8 cellular contexts compared by ENCODE assay signal in the genomic region with DNA sequence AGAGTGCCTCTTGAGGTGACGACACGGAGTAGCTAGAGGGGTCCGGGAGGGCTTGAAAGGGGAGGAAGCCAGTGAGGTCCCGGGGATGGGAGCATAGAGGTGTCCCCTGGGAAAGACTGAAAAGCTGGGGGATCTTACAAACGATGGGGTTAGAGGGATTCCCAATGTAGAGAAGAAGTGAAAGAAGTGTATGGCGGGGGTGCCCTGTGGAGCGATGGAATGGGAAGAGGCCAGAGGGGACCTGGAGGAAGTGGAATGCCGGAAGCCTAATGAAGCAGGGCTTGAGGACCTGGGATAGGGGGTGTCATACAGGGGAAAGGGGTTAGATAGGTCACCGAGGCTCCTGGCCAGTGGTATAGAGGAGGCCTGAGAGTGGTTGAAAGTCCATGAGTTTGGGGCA. TPM values are rescaled to one million over a fixed set of nuclear protein-coding genes. Genes with fewer than 3 reads are reported as not detected.
DNase-seq lines count a peak whose midpoint lies in the region; ATAC-seq and TF ChIP-seq lines count a peak whose summit lies in the region.

No MANE protein-coding gene starts in this region.

- H3K4me1 Mint-ChIP-seq in CD4-positive, CD25-positive, alpha-beta regulatory T cell, result peaks cover 0 to 48% (median 24%) of the 10 kb centered on the region in 4 donors
- H3K4me1 Mint-ChIP-seq in nephron progenitor cell, result peaks cover 64% of the 10 kb centered on the region

- H3K27ac ChIP-seq in CD4-positive, CD25-positive, alpha-beta regulatory T cell (ENCODE audit: insufficient read depth, low read length, poor library complexity, severe bottlenecking), result peak overlapping the region; percentile 78
- H3K27ac ChIP-seq in effector memory CD4-positive, alpha-beta T cell (ENCODE audit: insufficient read depth, low read length, poor library complexity, severe bottlenecking), result peak overlapping the region; percentile 73

- no peaks in the 10 kb centered on the region for H3K27me3 ChIP-seq in CD4-positive, CD25-positive, alpha-beta regulatory T cell (ENCODE audit: control insufficient read depth, insufficient read depth, low read length)
- no peaks in the 10 kb centered on the region for H3K27me3 ChIP-seq in effector memory CD4-positive, alpha-beta T cell (replicated peaks; ENCODE audit: control insufficient read depth, insufficient read depth, low read length, poor library complexity, severe bottlenecking)

- H3K9me3 ChIP-seq in CD4-positive, CD25-positive, alpha-beta regulatory T cell (ENCODE audit: control insufficient read depth in 2 of 2, low read length in 2 of 2), result no peaks in the 10 kb centered on the region
- no peaks in the 10 kb centered on the region for H3K9me3 ChIP-seq in effector memory CD4-positive, alpha-beta T cell (ENCODE audit: control insufficient read depth, low read length)

- no peaks in the 10 kb centered on the region for H3K36me3 ChIP-seq in CD4-positive, CD25-positive, alpha-beta regulatory T cell (ENCODE audit: control insufficient read depth, insufficient read depth, low read length)
- H3K36me3 ChIP-seq in effector memory CD4-positive, alpha-beta T cell (ENCODE audit: control insufficient read depth, insufficient read depth, low read length), result no peaks in the 10 kb centered on the region

- peaks cover 4% of the 10 kb centered on the region for H3K36me3 Mint-ChIP-seq in CD4-positive, CD25-positive, alpha-beta regulatory T cell
- peaks cover 4% of the 10 kb centered on the region for H3K36me3 Mint-ChIP-seq in nephron progenitor cell (ENCODE audit: low read depth)

- no peaks in the 10 kb centered on the region for H3K27me3 Mint-ChIP-seq in CD4-positive, CD25-positive, alpha-beta regulatory T cell
- no peaks in the 10 kb centered on the region for H3K27me3 Mint-ChIP-seq in nephron progenitor cell (ENCODE audit: low read depth, poor library complexity)

- no peak for TF ChIP-seq POLR2A in NB4 (IDR thresholded peaks at IDR 0.05; ENCODE audit: extremely low read depth, insufficient read length)

- ATAC-seq in CD4-positive, CD25-positive, alpha-beta regulatory T cell (ENCODE audit: low read depth in 2 of 2), result no peak
- ATAC-seq in GM18519 (IDR thresholded peaks at IDR 0.05; ENCODE audit: low FRiP score, unreplicated experiment), result no peak

- TF ChIP-seq CTCF in NB4 (IDR thresholded peaks at IDR 0.05; ENCODE audit: low read depth, low read length) (no peak), nephron progenitor cell (IDR thresholded peaks at IDR 0.05) (no peak)

- peak overlapping the region; percentile 87 to 96 (median 90) for H3K4me3 Mint-ChIP-seq in CD4-positive, CD25-positive, alpha-beta regulatory T cell
- peak overlapping the region; percentile 96 for H3K4me3 Mint-ChIP-seq in nephron progenitor cell

- H3K9me3 Mint-ChIP-seq in CD4-positive, CD25-positive, alpha-beta regulatory T cell, result no peaks in the 10 kb centered on the region
- H3K9me3 Mint-ChIP-seq in nephron progenitor cell, result no peaks in the 10 kb centered on the region

- DNase-seq in CD4-positive, CD25-positive, alpha-beta regulatory T cell, result no peak
- DNase-seq in NB4 (ENCODE audit: low read depth), result no peak
- no peak for DNase-seq in effector memory CD4-positive, alpha-beta T cell
- DNase-seq in nephron progenitor cell, result no peak
- no peak for DNase-seq in NCI-H2107 treated with DMSO at 0.1 percent for 48 hours (lab: John Stamatoyannopoulos, UW; ENCODE audit: unreplicated experiment)
- no peak for DNase-seq in HUDEP-2 (lab: John Stamatoyannopoulos, UW; ENCODE audit: unreplicated experiment in 76 of 76)
- DNase-seq in cerebellar cortex (ENCODE audit: low spot score), result no peak

- peak overlapping the region in 2 of 3 donors; percentile 94 to 96 for H3K27ac Mint-ChIP-seq in CD4-positive, CD25-positive, alpha-beta regulatory T cell
- peak overlapping the region; percentile 84 for H3K27ac Mint-ChIP-seq in nephron progenitor cell

- peak overlapping the region; percentile 80 for H3K4me3 ChIP-seq in CD4-positive, CD25-positive, alpha-beta regulatory T cell (ENCODE audit: low read depth, low read length)
- H3K4me3 ChIP-seq in NB4 (ENCODE audit: low read depth, low read length), result peak overlapping the region; percentile 91
- H3K4me3 ChIP-seq in effector memory CD4-positive, alpha-beta T cell (ENCODE audit: insufficient read depth, low read depth, low read length, poor library complexity, severe bottlenecking), result peak overlapping the region; percentile 78

- H3K4me1 ChIP-seq in CD4-positive, CD25-positive, alpha-beta regulatory T cell (ENCODE audit: control insufficient read depth, insufficient read depth, low read length, poor library complexity, severe bottlenecking), result peaks cover 21% of the 10 kb centered on the region
- H3K4me1 ChIP-seq in effector memory CD4-positive, alpha-beta T cell (ENCODE audit: control insufficient read depth, insufficient read depth, low read length, poor library complexity, severe bottlenecking), result peaks cover 21% of the 10 kb centered on the region

RNA-seq across cellular contexts. Expression of a gene that starts 0.6 kb away (rescaled TPM):
- 49.5 TPM for total RNA-seq in CD4-positive, CD25-positive, alpha-beta regulatory T cell
- 1 to 10 TPM; 5.2 to 7.4 (median 5.6) TPM for polyA plus RNA-seq in CD4-positive, CD25-positive, alpha-beta regulatory T cell

RNA-seq across cellular contexts. Expression of a gene that starts 4.3 kb away (rescaled TPM):
- not detected for total RNA-seq in CD4-positive, CD25-positive, alpha-beta regulatory T cell
- polyA plus RNA-seq in CD4-positive, CD25-positive, alpha-beta regulatory T cell, result under 1 TPM; 0.41 to 0.77 (median 0.45) TPM

RNA-seq across cellular contexts. Expression of a gene that starts 45.7 kb away (rescaled TPM):
- total RNA-seq in CD4-positive, CD25-positive, alpha-beta regulatory T cell, result 15.8 TPM
- polyA plus RNA-seq in CD4-positive, CD25-positive, alpha-beta regulatory T cell, result 1 to 10 TPM; 4.0 to 8.4 (median 4.9) TPM

RNA-seq across cellular contexts. Expression of a gene that starts 50.7 kb away (rescaled TPM):
- 67.9 TPM for total RNA-seq in CD4-positive, CD25-positive, alpha-beta regulatory T cell
- 10 to 100 TPM; 12.7 to 23.6 (median 19.9) TPM for polyA plus RNA-seq in CD4-positive, CD25-positive, alpha-beta regulatory T cell
